Comparison of ENCODE assay signal across 15 cellular contexts in the genomic region with DNA sequence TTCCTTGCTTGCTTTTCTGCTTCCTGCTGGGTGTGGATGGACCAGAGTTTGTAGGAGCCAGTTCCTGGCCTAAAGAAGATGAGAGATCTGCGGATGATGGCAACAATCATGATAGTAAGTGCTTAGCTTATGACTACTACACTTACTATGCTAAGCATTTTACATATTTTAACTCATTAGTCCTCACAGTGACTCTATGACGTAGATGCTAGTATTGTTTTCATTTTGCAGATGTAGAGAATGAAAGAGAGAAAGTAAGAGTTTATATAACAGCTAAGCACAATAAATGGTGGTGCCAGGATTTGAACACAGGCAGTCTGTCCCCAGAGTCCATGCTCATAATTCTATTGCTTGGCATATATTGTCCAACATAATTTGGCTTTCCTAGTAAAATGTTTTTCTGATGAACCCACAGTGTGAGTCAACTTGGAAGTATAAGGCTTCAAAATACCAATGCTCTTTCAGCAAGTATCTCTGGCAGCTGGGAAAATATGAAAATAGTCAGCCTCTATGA.
A peak's percentile ranks its signal among the peaks of the same experiment; 100 is the strongest.
DNase-seq lines count a peak whose midpoint lies in the region; ATAC-seq and TF ChIP-seq lines count a peak whose summit lies in the region.
"Had no signal": no experiment of that assay in that cellular context is flagged by ENCODE, and none has a peak within 500 bp of the region (broad histone marks: within the 10 kb centered on the region; RNA-seq: fewer than 3 reads in every experiment).

No MANE protein-coding gene starts in this region.

- no peak for TF ChIP-seq CTCF in PC-3 (conservative IDR thresholded peaks at IDR 0.05; ENCODE audit: low read depth, low read length)
- TF ChIP-seq CTCF in fibroblast of lung (conservative IDR thresholded peaks at IDR 0.05 in 1 of 2, IDR thresholded peaks at IDR 0.05 in 1 of 2; ENCODE audit: low read depth in 1 of 2, low read length in 2 of 2) = no peak
- no peak for TF ChIP-seq CTCF in suprapubic skin (IDR thresholded peaks at IDR 0.05)
- TF ChIP-seq CTCF in tibial artery (IDR thresholded peaks at IDR 0.05) = no peak
- TF ChIP-seq CTCF in Peyer's patch (IDR thresholded peaks at IDR 0.05) = no peak

- H3K36me3 ChIP-seq in PC-3 (ENCODE audit: low read depth, low read length) (no peaks in the 10 kb centered on the region), fibroblast of lung (ENCODE audit: control insufficient read depth, insufficient read depth, low read length) (no peaks in the 10 kb centered on the region), suprapubic skin (no peaks in the 10 kb centered on the region), tibial artery (no peaks in the 10 kb centered on the region), Peyer's patch (no peaks in the 10 kb centered on the region)
- H3K36me3 ChIP-seq: pancreas, uterus had no signal

- BruUV-seq in PC-3 (replicated peaks; lab: Mats Ljungman, UMichigan) = no TSS peak

- TF ChIP-seq EP300 in suprapubic skin (IDR thresholded peaks at IDR 0.05) = no peak

- H3K27ac ChIP-seq in PC-3 (ENCODE audit: low read length) (no peak overlapping the region), fibroblast of lung (ENCODE audit: insufficient read depth, low read length) (peak overlapping the region; percentile 74), suprapubic skin (peak overlapping the region; percentile 3), tibial artery (no peak overlapping the region), Peyer's patch (no peak overlapping the region)
- H3K27ac ChIP-seq: hepatocyte, pancreas, uterus had no signal

- H4K20me1 ChIP-seq in PC-3 (ENCODE audit: low read length) = no peaks in the 10 kb centered on the region
- H4K20me1 ChIP-seq in fibroblast of lung (ENCODE audit: control insufficient read depth, extremely low read depth, insufficient read depth, low read length) = no peaks in the 10 kb centered on the region

- H3K4me3 ChIP-seq in PC-3 (ENCODE audit: low read length) (no peak overlapping the region), fibroblast of lung (replicated peaks in 1 of 4; ENCODE audit: control extremely low read depth in 1 of 4, insufficient read depth in 1 of 4, low read depth in 3 of 4, low read length in 4 of 4) (no peak overlapping the region), suprapubic skin (no peak overlapping the region), tibial artery (no peak overlapping the region), Peyer's patch (no peak overlapping the region)
- H3K4me3 ChIP-seq: hepatocyte, pancreas, uterus had no signal

- H3K4me1 ChIP-seq in PC-3 (ENCODE audit: insufficient read depth, low read length) = no peaks in the 10 kb centered on the region
- H3K4me1 ChIP-seq in fibroblast of lung (ENCODE audit: control insufficient read depth, extremely low read depth, insufficient read depth, low read length) = peaks cover 18% of the 10 kb centered on the region
- H3K4me1 ChIP-seq in suprapubic skin = no peaks in the 10 kb centered on the region
- H3K4me1 ChIP-seq in tibial artery = no peaks in the 10 kb centered on the region
- no peaks in the 10 kb centered on the region for H3K4me1 ChIP-seq in Peyer's patch
- H3K4me1 ChIP-seq: pancreas, uterus had no signal

- WGBS in suprapubic skin = 71% methylated on average over 2 of the region's 2 CpGs

- intact Hi-C loops in PC-3 (cut with micrococcal nuclease) = no loop called here
- intact Hi-C loops in tibial artery (cut with DNase I; ENCODE audit: low total_unique reads) = no loop called here

- POLR2A ChIA-PET in PC-3 (lab: Charles Lee; ENCODE audit: unreplicated experiment) = interaction anchor here (0.6 kb wide), 2 partner anchors 10 to 53 kb away, joined by 3 to 4 read pairs; no protein-coding TSS in a partner anchor

- DNase-seq in ELR (ENCODE audit: low read depth) = peak; percentile 63
- DNase-seq in PC-3 = no peak
- DNase-seq in fibroblast of lung (ENCODE audit: low read depth in 2 of 2) = peak; percentile 81 to 87
- no peak for DNase-seq in suprapubic skin (ENCODE audit: low spot score in 2 of 2)
- no peak for DNase-seq in tibial artery
- DNase-seq in T-helper 1 cell = no peak
- DNase-seq in Peyer's patch = no peak
- DNase-seq: activated gamma-delta T cell treated with Interleukin-2 at 50 U/mL for 16 hours; CD8-positive, alpha-beta T cell; left cardiac atrium; NCI-H1694; pancreas; stimulated activated naive CD4-positive, alpha-beta T cell treated with Interleukin-2 at 50 U/mL for 16 hours; uterus had no signal

- ATAC-seq in PC-3 = 0 out of 2 replicates have a peak, but pooled peaks have one; percentile 13
- ATAC-seq: CD8-positive, alpha-beta T cell; left cardiac atrium had no signal

- H3K9me3 ChIP-seq in PC-3 (ENCODE audit: low read length) (no peaks in the 10 kb centered on the region), fibroblast of lung (ENCODE audit: control insufficient read depth, insufficient read depth, low read depth, low read length) (no peaks in the 10 kb centered on the region), suprapubic skin (no peaks in the 10 kb centered on the region), tibial artery (no peaks in the 10 kb centered on the region), Peyer's patch (no peaks in the 10 kb centered on the region)
- H3K9me3 ChIP-seq: pancreas, uterus had no signal

- TF ChIP-seq POLR2A in suprapubic skin (IDR thresholded peaks at IDR 0.05) (no peak), Peyer's patch (IDR thresholded peaks at IDR 0.05) (no peak)

- no peak overlapping the region for H3K9ac ChIP-seq in PC-3 (ENCODE audit: low read length)
- no peak overlapping the region for H3K9ac ChIP-seq in fibroblast of lung (ENCODE audit: insufficient read depth, low read length)

- H3K9me2 ChIP-seq in PC-3 (replicated peaks; ENCODE audit: low read length) = no peaks in the 10 kb centered on the region

- H3K79me2 ChIP-seq in PC-3 (ENCODE audit: low read length) = no peaks in the 10 kb centered on the region
- no peaks in the 10 kb centered on the region for H3K79me2 ChIP-seq in fibroblast of lung (ENCODE audit: control insufficient read depth, insufficient read depth, low read length)
- H3K79me2 ChIP-seq: hepatocyte had no signal

- H3K27me3 ChIP-seq in PC-3 (ENCODE audit: low read length) = no peaks in the 10 kb centered on the region
- no peaks in the 10 kb centered on the region for H3K27me3 ChIP-seq in fibroblast of lung (ENCODE audit: control insufficient read depth, insufficient read depth, low read length)
- no peaks in the 10 kb centered on the region for H3K27me3 ChIP-seq in suprapubic skin
- no peaks in the 10 kb centered on the region for H3K27me3 ChIP-seq in tibial artery
- H3K27me3 ChIP-seq in Peyer's patch = no peaks in the 10 kb centered on the region
- H3K27me3 ChIP-seq: hepatocyte, pancreas, uterus had no signal

- no peaks in the 10 kb centered on the region for H3F3A ChIP-seq in PC-3 (ENCODE audit: low read length, unreplicated experiment)

- CTCF ChIA-PET in PC-3 (lab: Charles Lee) = no interaction called here

- H3K4me2 ChIP-seq in PC-3 (ENCODE audit: low read length) (no peak overlapping the region), fibroblast of lung (ENCODE audit: extremely low read depth, insufficient read depth, low read length) (no peak overlapping the region)
- H3K4me2 ChIP-seq: hepatocyte had no signal

- H2AFZ ChIP-seq in PC-3 (ENCODE audit: low read length) (no peak overlapping the region), fibroblast of lung (ENCODE audit: low read length) (no peak overlapping the region)
- H2AFZ ChIP-seq: hepatocyte had no signal

Comparison
In these comparisons a context has a peak if more than half of its experiments do, and no peak if none do; other contexts are left out.
1. DNase-seq: peak in ELR (single experiment) and fibroblast of lung (2 of 2); none in PC-3 (single experiment), suprapubic skin (0 of 2), tibial artery (0 of 2), T-helper 1 cell (0 of 5) and Peyer's patch (0 of 3).
2. H3K27ac ChIP-seq: peak in fibroblast of lung (single experiment) and suprapubic skin (single experiment); none in PC-3 (single experiment), tibial artery (0 of 2) and Peyer's patch (0 of 4).